ENCODE assay signal across 19 cellular contexts in the genomic region with DNA sequence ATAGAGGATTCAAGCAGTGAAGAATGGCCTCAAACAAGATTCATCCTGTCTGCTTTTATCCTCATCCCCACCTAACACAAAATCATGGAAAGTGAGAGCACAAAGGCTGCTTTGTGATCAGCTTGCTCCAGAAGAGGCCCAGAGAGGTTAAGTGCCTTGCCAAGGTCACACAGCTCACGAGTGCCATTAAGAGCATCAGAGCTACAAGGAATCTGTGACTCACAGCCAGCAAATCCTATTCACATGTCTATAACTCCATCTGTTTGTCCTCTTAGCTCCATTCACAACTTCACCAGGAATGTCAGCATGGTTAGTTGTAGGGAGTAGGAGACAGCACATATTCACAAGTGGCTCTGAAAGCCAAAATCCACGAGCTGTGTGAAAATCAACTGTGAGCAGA.
DNase-seq lines count a peak whose midpoint lies in the region; TF ChIP-seq lines count a peak whose summit lies in the region.
"Had no signal": no experiment of that assay in that cellular context is flagged by ENCODE, and none has a peak within 500 bp of the region (broad histone marks: within the 10 kb centered on the region; RNA-seq: fewer than 3 reads in every experiment).

No MANE protein-coding gene starts in this region.

- DNase-seq in Daoy (ENCODE audit: low read depth) (peak; percentile 21), LHCN-M2 (ENCODE audit: low read depth) (peak; percentile 32), epithelial cell of prostate (ENCODE audit: low read depth, low spot score) (no peak), neural crest cell (ENCODE audit: low read depth, low spot score) (no peak), cortex of kidney (lab: John Stamatoyannopoulos, UW) (no peak), posterior vena cava (ENCODE audit: low spot score) (no peak)
- no peak for DNase-seq in activated CD4-positive, alpha-beta T cell treated with anti-CD3 and anti-CD28 coated beads, Interleukin-2, amount 50 U/mL, for 4 hours
- DNase-seq in activated CD4-positive, alpha-beta T cell treated with anti-CD3 and anti-CD28 coated beads, Interleukin-2, amount 10 ng/mL, durations not matched to agents 7 days and 5 days: no peak
- DNase-seq: activated CD4-positive, alpha-beta memory T cell treated with anti-CD3 and anti-CD28 coated beads for 36 hours; activated naive CD4-positive, alpha-beta T cell; CD4-positive, CD25-positive, alpha-beta regulatory T cell; cerebellar nuclear complex; NCI-H1092; NCI-H2081; NCI-H510A treated with DMSO at 0.1 percent for 48 hours; spleen; stimulated activated CD8-positive, alpha-beta memory T cell treated with anti-CD3 and anti-CD28 coated beads, Interleukin-4, amount 100 ng/mL, for 48 hours had no signal

- H3K36me3 Mint-ChIP-seq in neural crest cell (ENCODE audit: low read depth): no peaks in the 10 kb centered on the region
- H3K36me3 Mint-ChIP-seq in activated CD4-positive, alpha-beta T cell treated with anti-CD3 and anti-CD28 coated beads, Interleukin-2, amount 10 ng/mL, durations not matched to agents 7 days and 5 days (ENCODE audit: low read depth): no peaks in the 10 kb centered on the region
- H3K36me3 Mint-ChIP-seq: activated CD4-positive, alpha-beta memory T cell treated with anti-CD3 and anti-CD28 coated beads for 36 hours; CD4-positive, CD25-positive, alpha-beta regulatory T cell had no signal

- H3K4me1 Mint-ChIP-seq in neural crest cell: no peaks in the 10 kb centered on the region
- no peaks in the 10 kb centered on the region for H3K4me1 Mint-ChIP-seq in activated CD4-positive, alpha-beta T cell treated with anti-CD3 and anti-CD28 coated beads, Interleukin-2, amount 10 ng/mL, durations not matched to agents 7 days and 5 days
- H3K4me1 Mint-ChIP-seq: CD4-positive, CD25-positive, alpha-beta regulatory T cell had no signal

- H3K4me3 Mint-ChIP-seq in neural crest cell: no peak overlapping the region
- H3K4me3 Mint-ChIP-seq in activated CD4-positive, alpha-beta T cell treated with anti-CD3 and anti-CD28 coated beads, Interleukin-2, amount 10 ng/mL, durations not matched to agents 7 days and 5 days: no peak overlapping the region
- H3K4me3 Mint-ChIP-seq: activated CD4-positive, alpha-beta memory T cell treated with anti-CD3 and anti-CD28 coated beads for 36 hours; CD4-positive, CD25-positive, alpha-beta regulatory T cell; memory B cell; nephron had no signal

- CTCF ChIA-PET in activated CD4-positive, alpha-beta T cell treated with anti-CD3 and anti-CD28 coated beads, Interleukin-2, amount 10 ng/mL, durations not matched to agents 7 days and 5 days (lab: Charles Lee): interaction anchor here (0.6 to 1.1 kb wide), 2 partner anchors 10 to 81 kb away, joined by 3 read pairs; no protein-coding TSS in a partner anchor

- intact Hi-C loops in posterior vena cava (cut with DNase I): loop anchor here in 1 of 2 donors (5.0 kb wide), 1 partner anchor 259 kb away; no protein-coding TSS in a partner anchor

- POLR2A ChIA-PET in activated CD4-positive, alpha-beta T cell treated with anti-CD3 and anti-CD28 coated beads, Interleukin-2, amount 10 ng/mL, durations not matched to agents 7 days and 5 days (lab: Charles Lee): interaction anchor here (0.6 kb wide), 1 partner anchor 10 kb away, joined by 3 read pairs; no protein-coding TSS in a partner anchor

- peak overlapping the region; percentile 77 for H3K27ac ChIP-seq in epithelial cell of prostate
- H3K27ac ChIP-seq: spleen had no signal

- H3K27me3 Mint-ChIP-seq in neural crest cell (ENCODE audit: low read depth): peaks cover 4% of the 10 kb centered on the region
- H3K27me3 Mint-ChIP-seq in activated CD4-positive, alpha-beta T cell treated with anti-CD3 and anti-CD28 coated beads, Interleukin-2, amount 10 ng/mL, durations not matched to agents 7 days and 5 days: peaks cover 3% of the 10 kb centered on the region
- H3K27me3 Mint-ChIP-seq: activated CD4-positive, alpha-beta memory T cell treated with anti-CD3 and anti-CD28 coated beads for 36 hours; memory B cell had no signal

- H3K27ac Mint-ChIP-seq in neural crest cell (ENCODE audit: unreplicated experiment): peak overlapping the region; percentile 47
- H3K27ac Mint-ChIP-seq in activated CD4-positive, alpha-beta T cell treated with anti-CD3 and anti-CD28 coated beads, Interleukin-2, amount 10 ng/mL, durations not matched to agents 7 days and 5 days: no peak overlapping the region
- H3K27ac Mint-ChIP-seq: activated CD4-positive, alpha-beta memory T cell treated with anti-CD3 and anti-CD28 coated beads for 36 hours; memory B cell had no signal

- TF ChIP-seq CTCF in neural crest cell (conservative IDR thresholded peaks at IDR 0.05): no peak

- H3K9me3 Mint-ChIP-seq in neural crest cell: no peaks in the 10 kb centered on the region
- no peaks in the 10 kb centered on the region for H3K9me3 Mint-ChIP-seq in activated CD4-positive, alpha-beta T cell treated with anti-CD3 and anti-CD28 coated beads, Interleukin-2, amount 10 ng/mL, durations not matched to agents 7 days and 5 days
- H3K9me3 Mint-ChIP-seq: activated CD4-positive, alpha-beta memory T cell treated with anti-CD3 and anti-CD28 coated beads for 36 hours; CD4-positive, CD25-positive, alpha-beta regulatory T cell; memory B cell; nephron had no signal

Comparison
In these comparisons a context has a peak if more than half of its experiments do, and no peak if none do; other contexts are left out.
1. DNase-seq: peak in Daoy (single experiment) and LHCN-M2 (single experiment); none in epithelial cell of prostate (single experiment), neural crest cell (single experiment), cortex of kidney (single experiment), activated CD4-positive, alpha-beta T cell treated with anti-CD3 and anti-CD28 coated beads, Interleukin-2, amount 50 U/mL, for 4 hours (0 of 2), activated CD4-positive, alpha-beta T cell treated with anti-CD3 and anti-CD28 coated beads, Interleukin-2, amount 10 ng/mL, durations not matched to agents 7 days and 5 days (single experiment) and posterior vena cava (single experiment).